18 cellular contexts compared by ENCODE assay signal in genomic region chr13:27523345-27524073, GRCh38.
A peak's percentile ranks its signal among the peaks of the same experiment; 100 is the strongest.
DNase-seq lines count a peak whose midpoint lies in the region; ATAC-seq and TF ChIP-seq lines count a peak whose summit lies in the region.
"Had no signal": no experiment of that assay in that cellular context is flagged by ENCODE, and none has a peak within 500 bp of the region (broad histone marks: within the 10 kb centered on the region; RNA-seq: fewer than 3 reads in every experiment).

No MANE protein-coding gene starts in this region.

- H2AFZ ChIP-seq in GM23248: no peak overlapping the region

- H4K20me1 ChIP-seq in GM23248 (ENCODE audit: insufficient read depth): no peaks in the 10 kb centered on the region

- ATAC-seq in GM21576 (IDR thresholded peaks at IDR 0.05; ENCODE audit: unreplicated experiment): no peak
- ATAC-seq: stimulated activated naive CD8-positive, alpha-beta T cell treated with anti-CD3 and anti-CD28 coated beads, Interleukin-15, Interleukin-2, amounts not matched to agents 100 U/mL and 50 U/mL, for 24 hours; T-helper 17 cell had no signal

- DNase-seq in AG10803 (ENCODE audit: low read depth): peak; percentile 46
- peak; percentile 72 for DNase-seq in GDM1 (lab: John Stamatoyannopoulos, UW)
- peak; percentile 10 for DNase-seq in SIG-M5 treated with dmso at 0.1 percent for 504 hours (lab: John Stamatoyannopoulos, UW; ENCODE audit: unreplicated experiment)
- DNase-seq in islet precursor cell: peak; percentile 37
- no peak for DNase-seq in HK-2 (ENCODE audit: unreplicated experiment)
- no peak for DNase-seq in GM23248
- DNase-seq in activated T-cell treated with anti-CD3 and anti-CD28 coated beads, Interleukin-2, amount 50 U/mL, for 1 hour: no peak
- DNase-seq: activated CD8-positive, alpha-beta memory T cell treated with anti-CD3 and anti-CD28 coated beads for 24 hours; H7; NCI-H1048; NCI-H510A; right cardiac atrium; SHP77; stimulated activated CD4-positive, alpha-beta T cell treated with anti-CD3 and anti-CD28 coated beads, Interleukin-15, amount 100 ng/mL, for 24 hours; stimulated activated naive CD8-positive, alpha-beta T cell treated with anti-CD3 and anti-CD28 coated beads, Interleukin-15, Interleukin-2, amounts not matched to agents 100 U/mL and 50 U/mL, for 24 hours; T-helper 17 cell; upper lobe of left lung had no signal

- H3K27ac ChIP-seq in GM23248: no peak overlapping the region
- H3K27ac ChIP-seq: upper lobe of left lung had no signal

- in situ Hi-C loops in GM23248 (cut with MboI): no loop called here

- H3K4me1 ChIP-seq in GM23248 (ENCODE audit: insufficient read depth): no peaks in the 10 kb centered on the region
- H3K4me1 ChIP-seq: upper lobe of left lung had no signal

- H3K9me2 ChIP-seq in GM23248 (ENCODE audit: insufficient read depth): no peaks in the 10 kb centered on the region

- no peaks in the 10 kb centered on the region for H3K9me3 ChIP-seq in GM23248 (ENCODE audit: low read depth)
- H3K9me3 ChIP-seq: upper lobe of left lung had no signal

- H3K4me3 ChIP-seq in AG10803 (ENCODE audit: low read length): no peak overlapping the region
- no peak overlapping the region for H3K4me3 ChIP-seq in GM23248
- H3K4me3 ChIP-seq: upper lobe of left lung had no signal

- H3K9ac ChIP-seq in GM23248: no peak overlapping the region

- peaks cover 14% of the 10 kb centered on the region; the same call in 1 of the 2 replicates for H3K27me3 ChIP-seq in GM23248 (replicated peaks; ENCODE audit: insufficient read depth)
- H3K27me3 ChIP-seq: upper lobe of left lung had no signal

- no peak overlapping the region for H3K4me2 ChIP-seq in GM23248 (ENCODE audit: unreplicated experiment)

- 20 to 21% methylated on average over 4 of the region's 4 CpGs for WGBS in GM23248 (ENCODE audit: low coverage in 1 of 2, low lambda C conversion rate in 2 of 2, missing lambda C conversion rate in 2 of 2), 2 experiments

- TF ChIP-seq CTCF in AG10803 (conservative IDR thresholded peaks at IDR 0.05; ENCODE audit: low read length): no peak

- H3K36me3 ChIP-seq in GM23248 (ENCODE audit: low read depth): no peaks in the 10 kb centered on the region
- H3K36me3 ChIP-seq: upper lobe of left lung had no signal

- H3F3A ChIP-seq in GM23248 (ENCODE audit: insufficient read depth): no peaks in the 10 kb centered on the region

- H3K79me2 ChIP-seq in GM23248 (ENCODE audit: insufficient read depth): no peaks in the 10 kb centered on the region

Comparison
In these comparisons a context has a peak if more than half of its experiments do, and no peak if none do; other contexts are left out.
1. DNase-seq: peak in AG10803 (single experiment), GDM1 (single experiment), SIG-M5 treated with dmso at 0.1 percent for 504 hours (single experiment) and islet precursor cell (single experiment); none in HK-2 (single experiment), GM23248 (single experiment) and activated T-cell treated with anti-CD3 and anti-CD28 coated beads, Interleukin-2, amount 50 U/mL, for 1 hour (single experiment).